In genomic region chr1:229030642-229031390, GRCh38 we compare ENCODE assay signal across 1 cellular context.
TF ChIP-seq lines count a peak whose summit lies in the region.

No MANE protein-coding gene starts in this region.

TF ChIP-seq in K562, 482 proteins besides CTCF, POLR2A, EP300 and RAD21:
- TF ChIP-seq NEUROD1 (IDR thresholded peaks at IDR 0.05; ENCODE audit: borderline replicate concordance, low read depth, low read length, partially characterized antibody), result no peak
- no peak for TF ChIP-seq KHSRP (IDR thresholded peaks at IDR 0.05)
- TF ChIP-seq CBFA2T2 (conservative IDR thresholded peaks at IDR 0.05), result 0 out of 2 replicates have a peak, but pooled peaks have one; percentile 18
- TF ChIP-seq SIN3A (IDR thresholded peaks at IDR 0.05; ENCODE audit: borderline replicate concordance in 2 of 2, control insufficient read depth in 1 of 2, low read depth in 2 of 2, low read length in 2 of 2), result no peak
- TF ChIP-seq, protein P1, sequence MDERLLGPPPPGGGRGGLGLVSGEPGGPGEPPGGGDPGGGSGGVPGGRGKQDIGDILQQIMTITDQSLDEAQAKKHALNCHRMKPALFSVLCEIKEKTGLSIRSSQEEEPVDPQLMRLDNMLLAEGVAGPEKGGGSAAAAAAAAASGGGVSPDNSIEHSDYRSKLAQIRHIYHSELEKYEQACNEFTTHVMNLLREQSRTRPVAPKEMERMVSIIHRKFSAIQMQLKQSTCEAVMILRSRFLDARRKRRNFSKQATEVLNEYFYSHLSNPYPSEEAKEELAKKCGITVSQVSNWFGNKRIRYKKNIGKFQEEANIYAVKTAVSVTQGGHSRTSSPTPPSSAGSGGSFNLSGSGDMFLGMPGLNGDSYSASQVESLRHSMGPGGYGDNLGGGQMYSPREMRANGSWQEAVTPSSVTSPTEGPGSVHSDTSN (CRISPR knock-in tag; IDR thresholded peaks at IDR 0.05; ENCODE audit: low read depth), result no peak
- TF ChIP-seq, protein P1 (tag; conservative IDR thresholded peaks at IDR 0.05; ENCODE audit: low read depth), result 0 out of 2 replicates have a peak, but pooled peaks have one; percentile 23
- TF ChIP-seq ZNF280B (CRISPR knock-in tag; IDR thresholded peaks at IDR 0.05), result no peak
- no peak for TF ChIP-seq NR2F6 (CRISPR knock-in tag; IDR thresholded peaks at IDR 0.05)
- TF ChIP-seq PRPF4 (IDR thresholded peaks at IDR 0.05; ENCODE audit: insufficient read depth, low read depth, low read length, poor library complexity, severe bottlenecking), result no peak
- TF ChIP-seq CBFA2T3 (IDR thresholded peaks at IDR 0.05), result peak; percentile 51
- TF ChIP-seq TAL1 (IDR thresholded peaks at IDR 0.05), result 0 out of 2 replicates have a peak, but pooled peaks have one; percentile 26
